17 cellular contexts compared by ENCODE assay signal in the genomic region with DNA sequence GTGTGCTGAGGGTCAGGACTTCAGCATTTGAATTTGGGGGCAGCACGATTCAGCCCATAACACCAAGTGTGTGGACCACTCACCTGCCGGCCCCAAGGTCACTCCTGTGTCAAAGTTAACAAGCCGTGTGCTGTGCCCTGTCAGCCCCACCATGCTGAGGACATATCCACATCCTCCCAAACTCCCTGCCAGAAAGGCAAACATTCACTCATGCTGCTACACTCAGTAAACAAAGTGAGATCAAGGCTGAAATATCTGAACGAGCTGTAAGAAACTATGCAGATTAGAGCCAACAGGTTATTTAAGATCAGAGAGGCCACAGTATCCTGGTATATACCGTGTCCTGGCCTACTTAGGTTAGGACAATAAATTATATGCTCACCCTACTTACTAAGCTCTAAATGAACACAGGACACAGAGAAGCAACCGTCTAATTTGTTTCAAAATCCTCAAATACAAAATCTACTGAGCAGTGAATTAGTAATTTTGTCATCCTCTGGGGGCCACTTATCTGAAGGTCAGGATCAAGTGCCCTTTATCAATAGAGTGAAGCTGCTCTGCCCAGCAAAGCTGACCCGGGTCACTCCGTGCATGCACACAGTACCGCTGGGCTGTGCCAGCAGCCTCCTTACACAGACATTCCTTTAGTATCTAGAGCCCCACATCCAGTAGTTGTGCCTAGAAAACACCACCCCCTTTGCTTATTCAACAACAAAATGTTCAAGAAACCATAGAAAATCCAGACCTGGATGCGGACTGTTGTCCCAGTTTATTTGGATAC. TPM values are rescaled to one million over a fixed set of nuclear protein-coding genes. Genes with fewer than 3 reads are reported as not detected.
DNase-seq lines count a peak whose midpoint lies in the region; ATAC-seq and FAIRE-seq lines count a peak whose summit lies in the region.
"Had no signal": no experiment of that assay in that cellular context is flagged by ENCODE, and none has a peak within 500 bp of the region (broad histone marks: within the 10 kb centered on the region; RNA-seq: fewer than 3 reads in every experiment).

No MANE protein-coding gene starts in this region.

- peaks cover 0 to 3% (median 0%) of the 10 kb centered on the region in 7 donors for H3K9me3 Mint-ChIP-seq in CD4-positive, CD25-positive, alpha-beta regulatory T cell
- H3K9me3 Mint-ChIP-seq: stimulated activated naive CD8-positive, alpha-beta T cell treated with anti-CD3 and anti-CD28 coated beads, Interleukin-15, Interleukin-2, amounts not matched to agents 100 ng/mL and 50 ng/mL, for 24 hours had no signal

- ATAC-seq in CD4-positive, CD25-positive, alpha-beta regulatory T cell (ENCODE audit: low read depth in 2 of 2) = no peak
- ATAC-seq in GM21423 (IDR thresholded peaks at IDR 0.05; ENCODE audit: unreplicated experiment) (no peak), HG03135 (IDR thresholded peaks at IDR 0.05; ENCODE audit: unreplicated experiment) (no peak), GM18870 (IDR thresholded peaks at IDR 0.05; ENCODE audit: unreplicated experiment) (no peak)
- ATAC-seq: psoas muscle had no signal

- H2BK120ac ChIP-seq in mesendoderm (ENCODE audit: low read depth, low read length) = no peak overlapping the region

- H3K27ac Mint-ChIP-seq in CD4-positive, CD25-positive, alpha-beta regulatory T cell = peak overlapping the region; percentile 24 to 74 (median 27)
- H3K27ac Mint-ChIP-seq: stimulated activated naive CD8-positive, alpha-beta T cell treated with anti-CD3 and anti-CD28 coated beads, Interleukin-15, Interleukin-2, amounts not matched to agents 100 ng/mL and 50 ng/mL, for 24 hours had no signal

- H3K4me2 ChIP-seq in mesendoderm (ENCODE audit: low read length) = no peak overlapping the region

- no peaks in the 10 kb centered on the region for H3K9me3 ChIP-seq in CD4-positive, CD25-positive, alpha-beta regulatory T cell (ENCODE audit: control insufficient read depth in 2 of 2, low read length in 2 of 2)
- H3K9me3 ChIP-seq: psoas muscle had no signal

- no peak overlapping the region for H3K27ac ChIP-seq in CD4-positive, CD25-positive, alpha-beta regulatory T cell (ENCODE audit: insufficient read depth, low read length, poor library complexity, severe bottlenecking)
- H3K27ac ChIP-seq in cingulate gyrus (ENCODE audit: low read depth, low read length) = peak overlapping the region; percentile 51
- H3K27ac ChIP-seq in mesendoderm (ENCODE audit: low read depth, low read length) = no peak overlapping the region
- H3K27ac ChIP-seq: coronary artery, psoas muscle had no signal

- H2AK5ac ChIP-seq in mesendoderm (ENCODE audit: low read length) = no peak overlapping the region

- peaks cover 44% of the 10 kb centered on the region for H3K36me3 Mint-ChIP-seq in CD4-positive, CD25-positive, alpha-beta regulatory T cell

- peaks cover 4% of the 10 kb centered on the region for H3K4me1 ChIP-seq in CD4-positive, CD25-positive, alpha-beta regulatory T cell (ENCODE audit: control insufficient read depth, insufficient read depth, low read length, poor library complexity, severe bottlenecking)
- H3K4me1 ChIP-seq in mesendoderm (ENCODE audit: control insufficient read depth, low read depth, low read length) = peaks cover 3% of the 10 kb centered on the region

- no peak overlapping the region for H3K18ac ChIP-seq in mesendoderm (ENCODE audit: low read length)

- H3K4me3 ChIP-seq in CD4-positive, CD25-positive, alpha-beta regulatory T cell (ENCODE audit: low read depth, low read length) = no peak overlapping the region
- H3K4me3 ChIP-seq in mesendoderm (ENCODE audit: low read length) = no peak overlapping the region
- H3K4me3 ChIP-seq: coronary artery, psoas muscle had no signal

- no peak for DNase-seq in CD4-positive, CD25-positive, alpha-beta regulatory T cell
- no peak for DNase-seq in HTR-8/SVneo (ENCODE audit: insufficient read length, low spot score)
- DNase-seq in medulla oblongata (ENCODE audit: extremely low spot score) = peak; percentile 45
- DNase-seq in mesendoderm = no peak
- DNase-seq: activated effector memory CD4-positive, alpha-beta T cell treated with Interleukin-2 at 50 U/mL for 16 hours; aorta; IMR-90; NCI-H446 treated with DMSO at 0.1 percent for 48 hours; psoas muscle had no signal

- H4K8ac ChIP-seq in mesendoderm (ENCODE audit: low read depth, low read length) = no peak overlapping the region

- no peaks in the 10 kb centered on the region for H3K79me2 ChIP-seq in mesendoderm (ENCODE audit: control insufficient read depth, insufficient read depth, low read length)

- no peak overlapping the region for H3K9ac ChIP-seq in mesendoderm (ENCODE audit: low read length)

- H3K79me1 ChIP-seq in mesendoderm (ENCODE audit: low read length) = no peaks in the 10 kb centered on the region

- no peak overlapping the region for H3K56ac ChIP-seq in mesendoderm (ENCODE audit: low read length)

- H3K36me3 ChIP-seq in CD4-positive, CD25-positive, alpha-beta regulatory T cell (ENCODE audit: control insufficient read depth, insufficient read depth, low read length) = peaks cover 17% of the 10 kb centered on the region
- H3K36me3 ChIP-seq in mesendoderm (ENCODE audit: control insufficient read depth, insufficient read depth, low read length) = no peaks in the 10 kb centered on the region

- H4K5ac ChIP-seq in mesendoderm (ENCODE audit: low read length) = no peak overlapping the region

- no peak overlapping the region for H3K23ac ChIP-seq in mesendoderm (ENCODE audit: low read length)

- peaks cover 14 to 78% (median 40%) of the 10 kb centered on the region in 4 donors for H3K4me1 Mint-ChIP-seq in CD4-positive, CD25-positive, alpha-beta regulatory T cell

- FAIRE-seq in HTR-8/SVneo (lab: Jason Lieb, UNC) = peak; percentile 16
- FAIRE-seq: keratinocyte had no signal

- H2BK15ac ChIP-seq in mesendoderm (replicated peaks; ENCODE audit: low read depth) = no peak overlapping the region

- WGBS in mesendoderm (ENCODE audit: extremely low coverage, insufficient coverage, low lambda C conversion rate) = no CpG with 5 or more reads among the region's 10 CpGs

- no peak overlapping the region for H3K4me3 Mint-ChIP-seq in CD4-positive, CD25-positive, alpha-beta regulatory T cell
- H3K4me3 Mint-ChIP-seq: stimulated activated naive CD8-positive, alpha-beta T cell treated with anti-CD3 and anti-CD28 coated beads, Interleukin-15, Interleukin-2, amounts not matched to agents 100 ng/mL and 50 ng/mL, for 24 hours had no signal

- no peaks in the 10 kb centered on the region for H3K27me3 Mint-ChIP-seq in CD4-positive, CD25-positive, alpha-beta regulatory T cell
- H3K27me3 Mint-ChIP-seq: stimulated activated naive CD8-positive, alpha-beta T cell treated with anti-CD3 and anti-CD28 coated beads, Interleukin-15, Interleukin-2, amounts not matched to agents 100 ng/mL and 50 ng/mL, for 24 hours had no signal

- no peak overlapping the region for H2BK5ac ChIP-seq in mesendoderm (ENCODE audit: low read length)

- no peaks in the 10 kb centered on the region for H3K27me3 ChIP-seq in CD4-positive, CD25-positive, alpha-beta regulatory T cell (ENCODE audit: control insufficient read depth, insufficient read depth, low read length)
- H3K27me3 ChIP-seq in mesendoderm (ENCODE audit: insufficient read depth, low read length, poor library complexity) = no peaks in the 10 kb centered on the region

- H3K4ac ChIP-seq in mesendoderm (ENCODE audit: low read depth, low read length) = no peak overlapping the region

RNA-seq across cellular contexts. Expression of a gene that starts 28.2 kb away (rescaled TPM):
- 31.0 TPM for total RNA-seq in CD4-positive, CD25-positive, alpha-beta regulatory T cell
- polyA plus RNA-seq in CD4-positive, CD25-positive, alpha-beta regulatory T cell = 100 to 1,000 TPM in 1 of 4 donors, 10 to 100 TPM in 3; 52.1 to 123 (median 78.7) TPM
- 2.1 TPM for polyA plus RNA-seq in mesendoderm (2013, experiment 1 of 2)
- polyA plus RNA-seq in mesendoderm (2013, experiment 2 of 2) = 2.3 TPM
- total RNA-seq: glomerular endothelial cell, IMR-90 had no signal
- polyA plus RNA-seq: IMR-90 had no signal
